1 cellular context compared by ENCODE assay signal in the genomic region with DNA sequence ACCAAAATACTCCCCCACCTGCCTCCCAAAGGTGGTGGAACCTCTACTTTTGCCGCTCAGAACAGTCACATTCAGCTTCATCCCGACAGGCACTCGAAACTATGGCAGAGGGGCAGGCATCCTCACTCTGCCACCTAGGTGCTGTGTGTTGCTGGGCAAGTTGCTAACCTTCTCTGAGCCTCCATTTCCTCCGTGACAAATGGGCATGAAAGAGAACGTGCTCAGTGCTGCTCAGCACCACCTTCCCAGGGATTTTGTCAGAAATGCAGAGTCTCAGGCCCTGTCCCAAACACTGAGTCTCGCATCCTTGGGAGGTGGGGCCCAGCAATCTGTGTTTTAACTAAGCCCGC.
A peak's percentile ranks its signal among the peaks of the same experiment; 100 is the strongest.
TF ChIP-seq lines count a peak whose summit lies in the region.

No MANE protein-coding gene starts in this region.

TF ChIP-seq in HepG2, 621 proteins besides CTCF, POLR2A, EP300 and RAD21 (continued from another document):
- TF ChIP-seq, protein P1, sequence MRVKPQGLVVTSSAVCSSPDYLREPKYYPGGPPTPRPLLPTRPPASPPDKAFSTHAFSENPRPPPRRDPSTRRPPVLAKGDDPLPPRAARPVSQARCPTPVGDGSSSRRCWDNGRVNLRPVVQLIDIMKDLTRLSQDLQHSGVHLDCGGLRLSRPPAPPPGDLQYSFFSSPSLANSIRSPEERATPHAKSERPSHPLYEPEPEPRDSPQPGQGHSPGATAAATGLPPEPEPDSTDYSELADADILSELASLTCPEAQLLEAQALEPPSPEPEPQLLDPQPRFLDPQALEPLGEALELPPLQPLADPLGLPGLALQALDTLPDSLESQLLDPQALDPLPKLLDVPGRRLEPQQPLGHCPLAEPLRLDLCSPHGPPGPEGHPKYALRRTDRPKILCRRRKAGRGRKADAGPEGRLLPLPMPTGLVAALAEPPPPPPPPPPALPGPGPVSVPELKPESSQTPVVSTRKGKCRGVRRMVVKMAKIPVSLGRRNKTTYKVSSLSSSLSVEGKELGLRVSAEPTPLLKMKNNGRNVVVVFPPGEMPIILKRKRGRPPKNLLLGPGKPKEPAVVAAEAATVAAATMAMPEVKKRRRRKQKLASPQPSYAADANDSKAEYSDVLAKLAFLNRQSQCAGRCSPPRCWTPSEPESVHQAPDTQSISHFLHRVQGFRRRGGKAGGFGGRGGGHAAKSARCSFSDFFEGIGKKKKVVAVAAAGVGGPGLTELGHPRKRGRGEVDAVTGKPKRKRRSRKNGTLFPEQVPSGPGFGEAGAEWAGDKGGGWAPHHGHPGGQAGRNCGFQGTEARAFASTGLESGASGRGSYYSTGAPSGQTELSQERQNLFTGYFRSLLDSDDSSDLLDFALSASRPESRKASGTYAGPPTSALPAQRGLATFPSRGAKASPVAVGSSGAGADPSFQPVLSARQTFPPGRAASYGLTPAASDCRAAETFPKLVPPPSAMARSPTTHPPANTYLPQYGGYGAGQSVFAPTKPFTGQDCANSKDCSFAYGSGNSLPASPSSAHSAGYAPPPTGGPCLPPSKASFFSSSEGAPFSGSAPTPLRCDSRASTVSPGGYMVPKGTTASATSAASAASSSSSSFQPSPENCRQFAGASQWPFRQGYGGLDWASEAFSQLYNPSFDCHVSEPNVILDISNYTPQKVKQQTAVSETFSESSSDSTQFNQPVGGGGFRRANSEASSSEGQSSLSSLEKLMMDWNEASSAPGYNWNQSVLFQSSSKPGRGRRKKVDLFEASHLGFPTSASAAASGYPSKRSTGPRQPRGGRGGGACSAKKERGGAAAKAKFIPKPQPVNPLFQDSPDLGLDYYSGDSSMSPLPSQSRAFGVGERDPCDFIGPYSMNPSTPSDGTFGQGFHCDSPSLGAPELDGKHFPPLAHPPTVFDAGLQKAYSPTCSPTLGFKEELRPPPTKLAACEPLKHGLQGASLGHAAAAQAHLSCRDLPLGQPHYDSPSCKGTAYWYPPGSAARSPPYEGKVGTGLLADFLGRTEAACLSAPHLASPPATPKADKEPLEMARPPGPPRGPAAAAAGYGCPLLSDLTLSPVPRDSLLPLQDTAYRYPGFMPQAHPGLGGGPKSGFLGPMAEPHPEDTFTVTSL (CRISPR knock-in tag; IDR thresholded peaks at IDR 0.05; ENCODE audit: borderline replicate concordance) = no peak
- TF ChIP-seq TSC22D2 (CRISPR knock-in tag; IDR thresholded peaks at IDR 0.05; ENCODE audit: borderline replicate concordance) (no peak), PHF20 (CRISPR knock-in tag; IDR thresholded peaks at IDR 0.05) (0 out of 2 replicates have a peak, but pooled peaks have one; percentile 9), SCMH1 (CRISPR knock-in tag; IDR thresholded peaks at IDR 0.05; ENCODE audit: borderline replicate concordance) (no peak), REPIN1 (CRISPR knock-in tag; IDR thresholded peaks at IDR 0.05; ENCODE audit: borderline replicate concordance, low read depth) (no peak), ZNF792 (CRISPR knock-in tag; IDR thresholded peaks at IDR 0.05) (no peak)
- TF ChIP-seq, protein P2, sequence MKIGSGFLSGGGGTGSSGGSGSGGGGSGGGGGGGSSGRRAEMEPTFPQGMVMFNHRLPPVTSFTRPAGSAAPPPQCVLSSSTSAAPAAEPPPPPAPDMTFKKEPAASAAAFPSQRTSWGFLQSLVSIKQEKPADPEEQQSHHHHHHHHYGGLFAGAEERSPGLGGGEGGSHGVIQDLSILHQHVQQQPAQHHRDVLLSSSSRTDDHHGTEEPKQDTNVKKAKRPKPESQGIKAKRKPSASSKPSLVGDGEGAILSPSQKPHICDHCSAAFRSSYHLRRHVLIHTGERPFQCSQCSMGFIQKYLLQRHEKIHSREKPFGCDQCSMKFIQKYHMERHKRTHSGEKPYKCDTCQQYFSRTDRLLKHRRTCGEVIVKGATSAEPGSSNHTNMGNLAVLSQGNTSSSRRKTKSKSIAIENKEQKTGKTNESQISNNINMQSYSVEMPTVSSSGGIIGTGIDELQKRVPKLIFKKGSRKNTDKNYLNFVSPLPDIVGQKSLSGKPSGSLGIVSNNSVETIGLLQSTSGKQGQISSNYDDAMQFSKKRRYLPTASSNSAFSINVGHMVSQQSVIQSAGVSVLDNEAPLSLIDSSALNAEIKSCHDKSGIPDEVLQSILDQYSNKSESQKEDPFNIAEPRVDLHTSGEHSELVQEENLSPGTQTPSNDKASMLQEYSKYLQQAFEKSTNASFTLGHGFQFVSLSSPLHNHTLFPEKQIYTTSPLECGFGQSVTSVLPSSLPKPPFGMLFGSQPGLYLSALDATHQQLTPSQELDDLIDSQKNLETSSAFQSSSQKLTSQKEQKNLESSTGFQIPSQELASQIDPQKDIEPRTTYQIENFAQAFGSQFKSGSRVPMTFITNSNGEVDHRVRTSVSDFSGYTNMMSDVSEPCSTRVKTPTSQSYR (CRISPR knock-in tag; IDR thresholded peaks at IDR 0.05; ENCODE audit: borderline replicate concordance) = no peak
